Comparison of ENCODE assay signal across 11 cellular contexts in genomic region chr9:112020680-112021596, GRCh38.
A peak's percentile ranks its signal among the peaks of the same experiment; 100 is the strongest.
DNase-seq lines count a peak whose midpoint lies in the region; ATAC-seq and TF ChIP-seq lines count a peak whose summit lies in the region.
"Had no signal": no experiment of that assay in that cellular context is flagged by ENCODE, and none has a peak within 500 bp of the region (broad histone marks: within the 10 kb centered on the region; RNA-seq: fewer than 3 reads in every experiment).

No MANE protein-coding gene starts in this region.

- peaks cover 9% of the 10 kb centered on the region for H3K9me3 Mint-ChIP-seq in activated CD4-positive, alpha-beta T cell treated with anti-CD3 and anti-CD28 coated beads, Interleukin-2, amount 10 ng/mL, durations not matched to agents 24 days and 14 days

- H3K27ac ChIP-seq in mammary epithelial cell (ENCODE audit: insufficient read depth, low read depth, low read length) = peak overlapping the region; percentile 89
- H3K27ac ChIP-seq in smooth muscle cell (ENCODE audit: low read depth) = peak overlapping the region; percentile 19
- H3K27ac ChIP-seq: cardiac muscle cell, tibial nerve had no signal

- H3K36me3 Mint-ChIP-seq in activated CD4-positive, alpha-beta T cell treated with anti-CD3 and anti-CD28 coated beads, Interleukin-2, amount 10 ng/mL, durations not matched to agents 24 days and 14 days (ENCODE audit: low read depth) = no peaks in the 10 kb centered on the region

- no peaks in the 10 kb centered on the region for H3F3A ChIP-seq in smooth muscle cell (ENCODE audit: low read depth)

- H4K20me1 ChIP-seq in mammary epithelial cell (ENCODE audit: insufficient read depth, low read length) = no peaks in the 10 kb centered on the region
- no peaks in the 10 kb centered on the region for H4K20me1 ChIP-seq in smooth muscle cell (ENCODE audit: low read depth)

- no peaks in the 10 kb centered on the region for H3K27me3 ChIP-seq in mammary epithelial cell (ENCODE audit: insufficient read depth, low read length)
- no peaks in the 10 kb centered on the region for H3K27me3 ChIP-seq in smooth muscle cell (ENCODE audit: low read depth)
- H3K27me3 ChIP-seq: cardiac muscle cell, tibial nerve had no signal

- TSS peak; percentile 51 for BruUV-seq in mammary epithelial cell (replicated peaks; lab: Mats Ljungman, UMichigan)

- no peak overlapping the region for H2AFZ ChIP-seq in mammary epithelial cell (ENCODE audit: low read depth, low read length)
- no peak overlapping the region for H2AFZ ChIP-seq in smooth muscle cell (ENCODE audit: low read depth)

- H3K79me2 ChIP-seq in mammary epithelial cell (ENCODE audit: insufficient read depth, low read length) (no peaks in the 10 kb centered on the region), smooth muscle cell (ENCODE audit: low read depth) (no peaks in the 10 kb centered on the region)

- WGBS in mammary epithelial cell (ENCODE audit: low coverage, missing lambda C conversion rate) = 77% methylated on average over 10 of the region's 12 CpGs
- WGBS in smooth muscle cell (ENCODE audit: low lambda C conversion rate) = 92% methylated on average over 12 of the region's 12 CpGs

- peaks cover 29% of the 10 kb centered on the region for H3K27me3 Mint-ChIP-seq in activated CD4-positive, alpha-beta T cell treated with anti-CD3 and anti-CD28 coated beads, Interleukin-2, amount 10 ng/mL, durations not matched to agents 24 days and 14 days

- peak; percentile 76 for ATAC-seq in HG03196 (IDR thresholded peaks at IDR 0.05; ENCODE audit: unreplicated experiment)

- H3K9me3 ChIP-seq in mammary epithelial cell (replicated peaks; ENCODE audit: insufficient read depth, low read length) (no peaks in the 10 kb centered on the region), smooth muscle cell (replicated peaks; ENCODE audit: low read depth) (no peaks in the 10 kb centered on the region)
- H3K9me3 ChIP-seq: tibial nerve had no signal

- no peak overlapping the region for H3K4me2 ChIP-seq in mammary epithelial cell (ENCODE audit: insufficient read depth, low read depth, low read length)
- H3K4me2 ChIP-seq in smooth muscle cell = no peak overlapping the region

- in situ Hi-C loops in mammary epithelial cell (cut with MboI; ENCODE audit: low sequenced_read_pairs in 2 of 2) = no loop called here

- H3K4me3 ChIP-seq in mammary epithelial cell (replicated peaks in 1 of 3; ENCODE audit: insufficient read depth in 1 of 3, low read depth in 2 of 3, low read length in 3 of 3) (no peak overlapping the region), smooth muscle cell (no peak overlapping the region)
- H3K4me3 ChIP-seq: cardiac muscle cell, tibial nerve had no signal

- no peak for TF ChIP-seq CTCF in mammary epithelial cell (conservative IDR thresholded peaks at IDR 0.05 in 1 of 2, IDR thresholded peaks at IDR 0.05 in 1 of 2; ENCODE audit: extremely low read depth in 1 of 2, insufficient read depth in 1 of 2, low read depth in 1 of 2, low read length in 2 of 2)
- no peak for TF ChIP-seq CTCF in smooth muscle cell (IDR thresholded peaks at IDR 0.05; ENCODE audit: borderline replicate concordance, insufficient read depth, poor library complexity, severe bottlenecking)
- no peak for TF ChIP-seq CTCF in GM10266 (IDR thresholded peaks at IDR 0.05; ENCODE audit: control insufficient read depth, insufficient read depth, low read depth, missing control alignments)

- no peak for DNase-seq in activated CD4-positive, alpha-beta T cell treated with anti-CD3 and anti-CD28 coated beads, Interleukin-2, amount 10 ng/mL, durations not matched to agents 24 days and 14 days
- DNase-seq in activated CD4-positive, alpha-beta T cell treated with anti-CD3 and anti-CD28 coated beads, Interleukin-2, amount 50 U/mL, for 48 hours = no peak
- DNase-seq in mammary epithelial cell = peak; percentile 89
- DNase-seq in smooth muscle cell (lab: John Stamatoyannopoulos, UW; ENCODE audit: unreplicated experiment) = no peak
- DNase-seq in GM10266 (ENCODE audit: extremely low spot score) = no peak
- no peak for DNase-seq in NCI-H2196 (lab: John Stamatoyannopoulos, UW; ENCODE audit: unreplicated experiment)
- DNase-seq in NCI-H526 treated with DMSO at 0.1 percent for 48 hours (lab: John Stamatoyannopoulos, UW) = no peak
- DNase-seq: nephron progenitor cell had no signal

- H3K9ac ChIP-seq in mammary epithelial cell (ENCODE audit: insufficient read depth, low read length) (peak overlapping the region; percentile 58), smooth muscle cell (ENCODE audit: low read depth) (no peak overlapping the region)

- dilution Hi-C loops in mammary epithelial cell (cut with HindIII; ENCODE audit: low sequenced_read_pairs) = no loop called here

- H3K27ac Mint-ChIP-seq in activated CD4-positive, alpha-beta T cell treated with anti-CD3 and anti-CD28 coated beads, Interleukin-2, amount 10 ng/mL, durations not matched to agents 24 days and 14 days = no peak overlapping the region
- H3K27ac Mint-ChIP-seq: nephron progenitor cell had no signal

- peak overlapping the region; percentile 5 for H3K4me3 Mint-ChIP-seq in activated CD4-positive, alpha-beta T cell treated with anti-CD3 and anti-CD28 coated beads, Interleukin-2, amount 10 ng/mL, durations not matched to agents 24 days and 14 days
- H3K4me3 Mint-ChIP-seq: nephron progenitor cell had no signal

- intact Hi-C loops in activated CD4-positive, alpha-beta T cell treated with anti-CD3 and anti-CD28 coated beads, Interleukin-2, amount 10 ng/mL, durations not matched to agents 24 days and 14 days (cut with micrococcal nuclease) = no loop called here
- intact Hi-C loops in mammary epithelial cell (cut with micrococcal nuclease) = loop anchor here (2.0 kb wide), 2 partner anchors 38 to 52 kb away; no protein-coding TSS in a partner anchor

- H3K36me3 ChIP-seq in mammary epithelial cell (ENCODE audit: insufficient read depth, low read length) (no peaks in the 10 kb centered on the region), smooth muscle cell (ENCODE audit: low read depth) (no peaks in the 10 kb centered on the region)
- H3K36me3 ChIP-seq: cardiac muscle cell, tibial nerve had no signal

- H3K4me1 ChIP-seq in mammary epithelial cell (ENCODE audit: insufficient read depth, low read length) (peaks cover 14% of the 10 kb centered on the region), smooth muscle cell (ENCODE audit: low read depth) (no peaks in the 10 kb centered on the region)

- CTCF ChIA-PET in mammary epithelial cell (lab: Charles Lee; ENCODE audit: low non-redundant PET) = no interaction called here

- peaks cover 16% of the 10 kb centered on the region for H3K4me1 Mint-ChIP-seq in activated CD4-positive, alpha-beta T cell treated with anti-CD3 and anti-CD28 coated beads, Interleukin-2, amount 10 ng/mL, durations not matched to agents 24 days and 14 days
- H3K4me1 Mint-ChIP-seq: nephron progenitor cell had no signal
